In the genomic region with DNA sequence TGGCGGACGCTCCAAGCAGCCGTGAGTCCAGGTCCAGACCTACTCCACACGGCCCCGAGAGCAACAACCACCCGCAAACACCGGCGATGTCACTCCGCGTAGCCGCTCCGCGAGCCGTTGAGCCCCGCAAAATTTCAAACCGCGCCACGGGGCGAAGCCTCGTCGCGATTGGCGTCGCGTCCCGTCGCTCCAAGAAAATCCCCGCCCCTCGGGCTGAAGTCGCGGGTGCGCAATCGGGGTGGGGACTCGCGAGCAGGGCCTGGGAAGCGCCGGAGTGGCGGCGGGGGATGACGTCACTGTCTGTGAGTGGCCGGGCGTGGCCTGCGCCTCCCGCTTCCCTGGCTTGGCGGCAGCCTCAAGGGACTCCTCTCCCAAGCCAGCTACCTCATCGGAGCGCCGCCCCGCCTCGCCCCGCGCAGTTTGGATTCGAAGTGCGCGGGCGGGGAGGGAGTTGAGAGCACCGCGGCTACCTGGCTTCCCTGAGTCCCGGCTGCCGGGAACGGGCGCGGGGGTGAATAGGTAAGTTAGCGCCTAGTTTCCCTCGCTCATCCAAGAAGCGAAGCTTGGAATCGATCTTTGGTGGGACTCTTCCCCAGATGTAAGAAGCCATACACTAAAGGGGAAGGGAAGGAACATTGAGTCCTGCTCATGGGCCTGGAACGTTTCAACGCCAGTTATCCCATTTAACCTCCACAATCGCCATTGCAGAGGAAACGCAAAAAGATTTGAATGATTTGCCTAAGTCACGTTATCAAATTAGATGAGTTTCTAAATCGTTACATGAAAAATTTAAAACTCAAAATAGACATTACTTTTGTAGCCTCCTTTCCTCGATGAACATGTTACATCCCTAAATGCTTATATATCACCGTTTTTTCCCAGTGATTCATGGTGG, we compare ENCODE assay signal across 8 cellular contexts. TPM values are rescaled to one million over a fixed set of nuclear protein-coding genes. Genes with fewer than 3 reads are reported as not detected.
DNase-seq lines count a peak whose midpoint lies in the region; ATAC-seq lines count a peak whose summit lies in the region.

A gene with protein sequence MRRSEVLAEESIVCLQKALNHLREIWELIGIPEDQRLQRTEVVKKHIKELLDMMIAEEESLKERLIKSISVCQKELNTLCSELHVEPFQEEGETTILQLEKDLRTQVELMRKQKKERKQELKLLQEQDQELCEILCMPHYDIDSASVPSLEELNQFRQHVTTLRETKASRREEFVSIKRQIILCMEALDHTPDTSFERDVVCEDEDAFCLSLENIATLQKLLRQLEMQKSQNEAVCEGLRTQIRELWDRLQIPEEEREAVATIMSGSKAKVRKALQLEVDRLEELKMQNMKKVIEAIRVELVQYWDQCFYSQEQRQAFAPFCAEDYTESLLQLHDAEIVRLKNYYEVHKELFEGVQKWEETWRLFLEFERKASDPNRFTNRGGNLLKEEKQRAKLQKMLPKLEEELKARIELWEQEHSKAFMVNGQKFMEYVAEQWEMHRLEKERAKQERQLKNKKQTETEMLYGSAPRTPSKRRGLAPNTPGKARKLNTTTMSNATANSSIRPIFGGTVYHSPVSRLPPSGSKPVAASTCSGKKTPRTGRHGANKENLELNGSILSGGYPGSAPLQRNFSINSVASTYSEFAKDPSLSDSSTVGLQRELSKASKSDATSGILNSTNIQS (minus strand): TSS at position 119 of the 895 bp plus-strand sequence. CDS start 118 bp downstream, at position 1.

- peaks cover 44% of the 10 kb centered on the region for H3K4me1 Mint-ChIP-seq in activated CD4-positive, alpha-beta T cell treated with anti-CD3 and anti-CD28 coated beads, Interleukin-2, amount 10 ng/mL, durations not matched to agents 7 days and 5 days

- peak within 1 kb of the TSS; percentile 100 for H3K4me3 Mint-ChIP-seq in activated CD4-positive, alpha-beta T cell treated with anti-CD3 and anti-CD28 coated beads, Interleukin-2, amount 10 ng/mL, durations not matched to agents 7 days and 5 days

- DNase-seq in NCI-H69 (lab: John Stamatoyannopoulos, UW): peak; percentile 98
- DNase-seq in activated CD4-positive, alpha-beta T cell treated with anti-CD3 and anti-CD28 coated beads, Interleukin-2, amount 10 ng/mL, durations not matched to agents 7 days and 5 days: peak; percentile 98
- DNase-seq in cortex of kidney (lab: John Stamatoyannopoulos, UW): peak; percentile 28
- DNase-seq in left kidney (ENCODE audit: low read depth, low spot score): peak; percentile 99
- DNase-seq in stimulated activated CD4-positive, alpha-beta T cell treated with anti-CD3 and anti-CD28 coated beads, Interleukin-2, amount 100 ng/mL, for 24 hours: peak; percentile 98 to 99

- no peaks in the 10 kb centered on the region for H3K27me3 ChIP-seq in BLaER1

- peaks cover 42% of the 10 kb centered on the region for H3K36me3 Mint-ChIP-seq in activated CD4-positive, alpha-beta T cell treated with anti-CD3 and anti-CD28 coated beads, Interleukin-2, amount 10 ng/mL, durations not matched to agents 7 days and 5 days (ENCODE audit: low read depth)

- POLR2A ChIA-PET in activated CD4-positive, alpha-beta T cell treated with anti-CD3 and anti-CD28 coated beads, Interleukin-2, amount 10 ng/mL, durations not matched to agents 7 days and 5 days (lab: Charles Lee): interaction anchor here (0.7 kb wide), 1 partner anchor 12 kb away, joined by 4 read pairs; no protein-coding TSS in a partner anchor

- peaks cover 34% of the 10 kb centered on the region for H3K36me3 ChIP-seq in BLaER1

- peaks cover 26% of the 10 kb centered on the region; the same call in 1 of the 2 replicates for H4K20me1 ChIP-seq in BLaER1

- H3K27ac ChIP-seq in BLaER1: peak within 1 kb of the TSS; percentile 97

- H3K9ac ChIP-seq in BLaER1: peak within 1 kb of the TSS; percentile 98

- peak within 1 kb of the TSS; percentile 87 for H3K4me2 ChIP-seq in BLaER1

- ATAC-seq in GM19328 (IDR thresholded peaks at IDR 0.05; ENCODE audit: unreplicated experiment): peak; percentile 95
- ATAC-seq in HG03520 (IDR thresholded peaks at IDR 0.05; ENCODE audit: unreplicated experiment): peak; percentile 91

- no peaks in the 10 kb centered on the region for H3K9me3 Mint-ChIP-seq in activated CD4-positive, alpha-beta T cell treated with anti-CD3 and anti-CD28 coated beads, Interleukin-2, amount 10 ng/mL, durations not matched to agents 7 days and 5 days

- H3K4me1 ChIP-seq in BLaER1: peaks cover 36% of the 10 kb centered on the region

- peak within 1 kb of the TSS; percentile 100 for H3K27ac Mint-ChIP-seq in activated CD4-positive, alpha-beta T cell treated with anti-CD3 and anti-CD28 coated beads, Interleukin-2, amount 10 ng/mL, durations not matched to agents 7 days and 5 days

- no peaks in the 10 kb centered on the region for H3K9me3 ChIP-seq in BLaER1

- CTCF ChIA-PET in activated CD4-positive, alpha-beta T cell treated with anti-CD3 and anti-CD28 coated beads, Interleukin-2, amount 10 ng/mL, durations not matched to agents 7 days and 5 days (lab: Charles Lee): interaction anchor here (0.8 to 1.2 kb wide), 2 partner anchors 11 to 59 kb away, joined by 3 to 5 read pairs; a partner anchor contains a TSS

- H3K27me3 Mint-ChIP-seq in activated CD4-positive, alpha-beta T cell treated with anti-CD3 and anti-CD28 coated beads, Interleukin-2, amount 10 ng/mL, durations not matched to agents 7 days and 5 days: no peaks in the 10 kb centered on the region

- H3K4me3 ChIP-seq in BLaER1: peak within 1 kb of the TSS; percentile 100

RNA-seq across cellular contexts. Expression of the gene that starts here (rescaled TPM):
- total RNA-seq in activated CD4-positive, alpha-beta T cell treated with anti-CD3 and anti-CD28 coated beads, Interleukin-2, amount 10 ng/mL, durations not matched to agents 7 days and 5 days: 100 to 1,000 TPM; 179 to 196 TPM

Comparison
In these comparisons a context has a peak if more than half of its experiments do, and no peak if none do; other contexts are left out.
1. Peak in every context shown above with its lines: DNase-seq, ATAC-seq, H3K4me3 ChIP-seq and H3K27ac ChIP-seq.
2. DNase-seq: peak in every context shown above with its lines; median percentile 99 in left kidney; 98 in stimulated activated CD4-positive, alpha-beta T cell treated with anti-CD3 and anti-CD28 coated beads, Interleukin-2, amount 100 ng/mL, for 24 hours; 98 in NCI-H69; 98 in activated CD4-positive, alpha-beta T cell treated with anti-CD3 and anti-CD28 coated beads, Interleukin-2, amount 10 ng/mL, durations not matched to agents 7 days and 5 days; 28 in cortex of kidney.